ENCODE assay signal across 8 cellular contexts in the genomic region with DNA sequence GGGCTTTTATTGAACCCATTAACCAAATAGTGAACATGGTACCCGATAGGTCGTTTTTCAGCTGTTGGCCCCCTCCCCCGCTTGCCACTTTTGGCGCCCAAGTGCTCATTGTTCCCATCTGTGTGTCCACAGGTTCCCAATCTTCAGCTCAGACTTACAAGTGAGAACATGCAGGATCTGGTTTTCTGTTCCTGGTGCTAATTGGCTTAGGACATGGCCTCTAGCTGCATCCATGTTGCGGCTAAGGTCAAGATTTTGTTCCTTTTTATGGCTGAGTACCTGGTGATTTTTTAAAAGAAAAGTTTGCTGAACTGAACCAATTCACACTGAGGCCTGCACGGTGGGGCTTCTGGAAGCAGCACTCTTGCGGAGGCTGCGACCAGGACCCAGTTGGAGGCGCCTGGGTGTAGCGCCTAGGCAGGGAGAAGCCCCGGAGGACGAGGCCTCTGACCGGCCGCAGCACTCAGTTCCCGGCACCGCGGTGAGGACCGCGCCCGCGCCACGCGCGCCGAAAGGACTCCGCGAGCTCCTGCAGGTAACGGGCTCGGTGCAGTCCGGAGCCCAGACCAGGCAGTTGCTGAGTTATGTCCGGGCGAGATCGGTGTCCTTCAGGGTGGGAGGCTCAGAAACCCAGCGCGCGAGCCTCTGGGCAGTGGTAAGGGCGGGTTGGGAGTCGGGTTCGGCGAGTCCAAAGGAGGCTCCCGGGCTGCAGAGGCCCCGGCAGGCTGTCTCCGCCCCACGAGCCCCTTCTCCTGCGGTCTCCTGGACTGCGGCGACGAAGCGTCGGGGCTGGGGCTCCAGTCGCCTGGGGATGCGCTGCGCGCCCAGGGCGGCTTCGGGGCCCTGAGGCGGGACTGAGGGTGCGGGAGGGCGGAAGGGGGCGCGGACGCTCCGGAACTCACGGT. TPM values are rescaled to one million over a fixed set of nuclear protein-coding genes. Genes with fewer than 3 reads are reported as not detected.
DNase-seq lines count a peak whose midpoint lies in the region; ATAC-seq and TF ChIP-seq lines count a peak whose summit lies in the region.

No MANE protein-coding gene starts in this region.

- H3K4me3 ChIP-seq in fibroblast of mammary gland (ENCODE audit: control insufficient read depth, low read depth, low read length) = peak overlapping the region; percentile 54
- H3K4me3 ChIP-seq in neural cell (ENCODE audit: low read length) = peak overlapping the region; percentile 90

- peak overlapping the region; percentile 10 for H3K4me2 ChIP-seq in neural cell (ENCODE audit: low read length)

- no peak for TF ChIP-seq EP300 in neural cell (conservative IDR thresholded peaks at IDR 0.05; ENCODE audit: poor library complexity, severe bottlenecking)

- POLR2A ChIA-PET in GM10248 (lab: Yijun Ruan, JAX) = no interaction called here
- POLR2A ChIA-PET in T-cell (lab: Charles Lee) = no interaction called here

- H3K27me3 Mint-ChIP-seq in T-cell = peaks cover 42 to 47% of the 10 kb centered on the region in 2 donors

- no peak overlapping the region for H3K27ac ChIP-seq in neural cell (ENCODE audit: low read length)

- H3K9me3 ChIP-seq in neural cell (ENCODE audit: low read length) = no peaks in the 10 kb centered on the region

- no peaks in the 10 kb centered on the region for H3K79me2 ChIP-seq in neural cell (replicated peaks; ENCODE audit: insufficient read depth, low read length)

- peak overlapping the region; percentile 67 for H3K9ac ChIP-seq in neural cell (ENCODE audit: low read length)

- peak; percentile 39 for DNase-seq in GM10248 (ENCODE audit: extremely low spot score)
- DNase-seq in T-cell = peak in 1 of 34 experiments; percentile 8
- no peak for DNase-seq in fibroblast of mammary gland (ENCODE audit: low read depth)
- DNase-seq in dedifferentiated amniotic fluid mesenchymal stem cell (ENCODE audit: extremely low spot score) = no peak

- H3K9me3 Mint-ChIP-seq in T-cell = no peaks in the 10 kb centered on the region

- peaks cover 0 to 16% (median 12%) of the 10 kb centered on the region in 3 donors for H3K4me1 Mint-ChIP-seq in T-cell

- H4K20me1 ChIP-seq in neural cell (ENCODE audit: insufficient read depth) = no peaks in the 10 kb centered on the region

- no peak for TF ChIP-seq RAD21 in neural cell (conservative IDR thresholded peaks at IDR 0.05)

- peaks cover 28% of the 10 kb centered on the region for H3K27me3 ChIP-seq in neural cell (ENCODE audit: insufficient read depth, low read depth, low read length)

- H3F3A ChIP-seq in neural cell (ENCODE audit: insufficient read depth, low read length, poor library complexity, severe bottlenecking) = no peaks in the 10 kb centered on the region

- TF ChIP-seq CTCF in GM10248 (IDR thresholded peaks at IDR 0.05; ENCODE audit: control extremely low read depth, extremely low read depth, low read depth, missing control alignments) (no peak), fibroblast of mammary gland (conservative IDR thresholded peaks at IDR 0.05; ENCODE audit: control insufficient read depth, insufficient read depth, low read depth, low read length) (no peak), neural cell (IDR thresholded peaks at IDR 0.05; ENCODE audit: poor library complexity, severe bottlenecking) (no peak)

- no peaks in the 10 kb centered on the region for H3K9me2 ChIP-seq in neural cell (ENCODE audit: insufficient read depth, low read length)

- CTCF ChIA-PET in GM10248 (lab: Yijun Ruan, JAX) = interaction anchor here (1.0 to 1.5 kb wide), 4 partner anchors 9 to 122 kb away, joined by 3 to 4 read pairs (median 3); no protein-coding TSS in a partner anchor
- CTCF ChIA-PET in T-cell (lab: Charles Lee) = interaction anchor here (0.6 to 0.7 kb wide), 3 partner anchors 11 to 298 kb away, joined by 3 to 5 read pairs (median 3); a partner anchor contains a TSS

- no peak overlapping the region for H2AFZ ChIP-seq in neural cell (ENCODE audit: low read depth, low read length)

- no peaks in the 10 kb centered on the region for H3K36me3 ChIP-seq in neural cell (ENCODE audit: insufficient read depth, low read length)

- no peaks in the 10 kb centered on the region for H3K36me3 Mint-ChIP-seq in T-cell

- ATAC-seq in T-cell (replicated peaks in 1 of 4) = peak; percentile 21 to 53 (median 36)
- no peak for ATAC-seq in GM18517 (IDR thresholded peaks at IDR 0.05; ENCODE audit: unreplicated experiment)
- no peak for ATAC-seq in HG02973 (IDR thresholded peaks at IDR 0.05; ENCODE audit: unreplicated experiment)
- ATAC-seq in HG03571 (IDR thresholded peaks at IDR 0.05; ENCODE audit: unreplicated experiment) = no peak

- no peak overlapping the region for H3K27ac Mint-ChIP-seq in T-cell

- peak overlapping the region; percentile 66 to 71 (median 71) for H3K4me3 Mint-ChIP-seq in T-cell

TF ChIP-seq in neural cell, 6 proteins besides CTCF, POLR2A, EP300 and RAD21:
- no peak for TF ChIP-seq TAF1 (IDR thresholded peaks at IDR 0.05; ENCODE audit: low read depth)
- TF ChIP-seq SMC3 (conservative IDR thresholded peaks at IDR 0.05; ENCODE audit: poor library complexity) = no peak
- TF ChIP-seq, protein P1, sequence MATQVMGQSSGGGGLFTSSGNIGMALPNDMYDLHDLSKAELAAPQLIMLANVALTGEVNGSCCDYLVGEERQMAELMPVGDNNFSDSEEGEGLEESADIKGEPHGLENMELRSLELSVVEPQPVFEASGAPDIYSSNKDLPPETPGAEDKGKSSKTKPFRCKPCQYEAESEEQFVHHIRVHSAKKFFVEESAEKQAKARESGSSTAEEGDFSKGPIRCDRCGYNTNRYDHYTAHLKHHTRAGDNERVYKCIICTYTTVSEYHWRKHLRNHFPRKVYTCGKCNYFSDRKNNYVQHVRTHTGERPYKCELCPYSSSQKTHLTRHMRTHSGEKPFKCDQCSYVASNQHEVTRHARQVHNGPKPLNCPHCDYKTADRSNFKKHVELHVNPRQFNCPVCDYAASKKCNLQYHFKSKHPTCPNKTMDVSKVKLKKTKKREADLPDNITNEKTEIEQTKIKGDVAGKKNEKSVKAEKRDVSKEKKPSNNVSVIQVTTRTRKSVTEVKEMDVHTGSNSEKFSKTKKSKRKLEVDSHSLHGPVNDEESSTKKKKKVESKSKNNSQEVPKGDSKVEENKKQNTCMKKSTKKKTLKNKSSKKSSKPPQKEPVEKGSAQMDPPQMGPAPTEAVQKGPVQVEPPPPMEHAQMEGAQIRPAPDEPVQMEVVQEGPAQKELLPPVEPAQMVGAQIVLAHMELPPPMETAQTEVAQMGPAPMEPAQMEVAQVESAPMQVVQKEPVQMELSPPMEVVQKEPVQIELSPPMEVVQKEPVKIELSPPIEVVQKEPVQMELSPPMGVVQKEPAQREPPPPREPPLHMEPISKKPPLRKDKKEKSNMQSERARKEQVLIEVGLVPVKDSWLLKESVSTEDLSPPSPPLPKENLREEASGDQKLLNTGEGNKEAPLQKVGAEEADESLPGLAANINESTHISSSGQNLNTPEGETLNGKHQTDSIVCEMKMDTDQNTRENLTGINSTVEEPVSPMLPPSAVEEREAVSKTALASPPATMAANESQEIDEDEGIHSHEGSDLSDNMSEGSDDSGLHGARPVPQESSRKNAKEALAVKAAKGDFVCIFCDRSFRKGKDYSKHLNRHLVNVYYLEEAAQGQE (IDR thresholded peaks at IDR 0.05; ENCODE audit: borderline replicate concordance) = no peak
- TF ChIP-seq POLR2AphosphoS5 (IDR thresholded peaks at IDR 0.05) = no peak
- TF ChIP-seq MXI1 (conservative IDR thresholded peaks at IDR 0.05; ENCODE audit: poor library complexity, severe bottlenecking) = no peak
- no peak for TF ChIP-seq EZH2 (IDR thresholded peaks at IDR 0.05; ENCODE audit: borderline replicate concordance, insufficient read depth, low read length, poor library complexity, severe bottlenecking)

RNA-seq across cellular contexts. Expression of a gene that starts 15.8 kb away (rescaled TPM):
- 1 to 10 TPM; 4.5 to 7.2 (median 5.6) TPM for total RNA-seq in T-cell
- 139 and 140 TPM in 2 replicates for polyA plus RNA-seq in neural cell
- polyA minus RNA-seq in neural cell = 48.9 and 50.1 TPM in 2 replicates

Comparison
In these comparisons a context has a peak if more than half of its experiments do, and no peak if none do; other contexts are left out.
1. ATAC-seq: peak in T-cell (4 of 4); none in GM18517 (single experiment), HG02973 (single experiment) and HG03571 (single experiment).